22 cellular contexts compared by ENCODE assay signal in genomic region chr2:232526296-232527055, GRCh38. TPM values are rescaled to one million over a fixed set of nuclear protein-coding genes. Genes with fewer than 3 reads are reported as not detected.
"Had no signal": no experiment of that assay in that cellular context is flagged by ENCODE, and none has a peak within 500 bp of the region (broad histone marks: within the 10 kb centered on the region; RNA-seq: fewer than 3 reads in every experiment).

No MANE protein-coding gene starts in this region.

- H3K9ac ChIP-seq: SK-N-SH had no signal

- H3K9me3 ChIP-seq: ascending aorta, lower lobe of right lung, SK-N-SH had no signal

- H3K36me3 Mint-ChIP-seq: activated naive CD4-positive, alpha-beta T cell treated with anti-CD3 and anti-CD28 coated beads, Interleukin-2, amount 50 U/mL, for 24 hours; natural killer cell treated with Interleukin-12 subunit alpha and Interleukin-12 subunit beta and Interleukin-15 and Interleukin-18, amount 100 ng/mL, for 72 hours; T-cell had no signal

- H3K27ac ChIP-seq: ascending aorta, lower lobe of right lung had no signal

- H3K9me3 Mint-ChIP-seq: activated CD4-positive, alpha-beta T cell treated with anti-CD3 and anti-CD28 coated beads, Interleukin-2, amount 10 ng/mL, durations not matched to agents 24 days and 14 days; activated naive CD4-positive, alpha-beta T cell treated with anti-CD3 and anti-CD28 coated beads, Interleukin-2, amount 50 U/mL, for 24 hours; natural killer cell treated with Interleukin-12 subunit alpha and Interleukin-12 subunit beta and Interleukin-15 and Interleukin-18, amount 100 ng/mL, for 72 hours; T-cell had no signal

- H3K4me3 ChIP-seq: ascending aorta, lower lobe of right lung had no signal

- ATAC-seq: lower lobe of right lung; natural killer cell treated with Interleukin-12 subunit alpha and Interleukin-12 subunit beta and Interleukin-15 and Interleukin-18, amount 100 ng/mL, for 72 hours; sciatic nerve; T-cell had no signal

- H3K27ac Mint-ChIP-seq: activated CD4-positive, alpha-beta T cell treated with anti-CD3 and anti-CD28 coated beads, Interleukin-2, amount 10 ng/mL, durations not matched to agents 24 days and 14 days; natural killer cell treated with Interleukin-12 subunit alpha and Interleukin-12 subunit beta and Interleukin-15 and Interleukin-18, amount 100 ng/mL, for 72 hours; T-cell had no signal

- H3K4me3 Mint-ChIP-seq: activated CD4-positive, alpha-beta T cell treated with anti-CD3 and anti-CD28 coated beads, Interleukin-2, amount 10 ng/mL, durations not matched to agents 24 days and 14 days; activated naive CD4-positive, alpha-beta T cell treated with anti-CD3 and anti-CD28 coated beads, Interleukin-2, amount 50 U/mL, for 24 hours; natural killer cell treated with Interleukin-12 subunit alpha and Interleukin-12 subunit beta and Interleukin-15 and Interleukin-18, amount 100 ng/mL, for 72 hours; T-cell had no signal

- H3K36me3 ChIP-seq: ascending aorta, lower lobe of right lung had no signal

- DNase-seq: activated CD4-positive, alpha-beta T cell treated with anti-CD3 and anti-CD28 coated beads, Interleukin-2, amount 10 ng/mL, durations not matched to agents 24 days and 14 days; activated CD4-positive, CD25-positive, alpha-beta regulatory T cell; activated gamma-delta T cell; cortex of kidney; lower lobe of right lung; stimulated activated CD4-positive, alpha-beta T cell treated with anti-CD3 and anti-CD28 coated beads, Interleukin-12 subunit alpha, Interleukin-12 subunit beta, amount 100 ng/mL, for 4 hours; stimulated activated CD4-positive, alpha-beta T cell treated with anti-CD3 and anti-CD28 coated beads, Interleukin-1b, Interleukin-23, amount 100 ng/mL, for 48 hours; stimulated activated CD8-positive, alpha-beta memory T cell treated with anti-CD3 and anti-CD28 coated beads, Interleukin-4, amount 100 ng/mL, for 48 hours; stimulated activated naive CD4-positive, alpha-beta T cell; T-cell; T-helper 9 cell had no signal

- H3K4me2 ChIP-seq: SK-N-SH had no signal

RNA-seq across cellular contexts. Expression of gene CHRND, which starts 0.5 kb away (rescaled TPM):
- total RNA-seq: activated CD4-positive, alpha-beta T cell treated with anti-CD3 and anti-CD28 coated beads, Interleukin-2, amount 10 ng/mL, durations not matched to agents 24 days and 14 days; ascending aorta; lower lobe of right lung; mesenteric fat pad; natural killer cell treated with Interleukin-12 subunit alpha and Interleukin-12 subunit beta and Interleukin-15 and Interleukin-18, amount 100 ng/mL, for 72 hours; omental fat pad; posterior vena cava; sciatic nerve; T-cell; ureter had no signal
- polyA plus RNA-seq: esophagus had no signal

RNA-seq across cellular contexts. Expression of gene PRSS56, which starts 6.3 kb away (rescaled TPM):
- total RNA-seq: activated CD4-positive, alpha-beta T cell treated with anti-CD3 and anti-CD28 coated beads, Interleukin-2, amount 10 ng/mL, durations not matched to agents 24 days and 14 days; ascending aorta; lower lobe of right lung; mesenteric fat pad; natural killer cell treated with Interleukin-12 subunit alpha and Interleukin-12 subunit beta and Interleukin-15 and Interleukin-18, amount 100 ng/mL, for 72 hours; omental fat pad; posterior vena cava; sciatic nerve; T-cell; ureter had no signal
- polyA plus RNA-seq: adipose tissue, esophagus, SK-N-SH had no signal

RNA-seq across cellular contexts. Expression of gene CHRNG, which starts 13.0 kb away (rescaled TPM):
- total RNA-seq: activated CD4-positive, alpha-beta T cell treated with anti-CD3 and anti-CD28 coated beads, Interleukin-2, amount 10 ng/mL, durations not matched to agents 24 days and 14 days; ascending aorta; lower lobe of right lung; mesenteric fat pad; natural killer cell treated with Interleukin-12 subunit alpha and Interleukin-12 subunit beta and Interleukin-15 and Interleukin-18, amount 100 ng/mL, for 72 hours; omental fat pad; posterior vena cava; sciatic nerve; T-cell; ureter had no signal
- polyA plus RNA-seq: adipose tissue, esophagus, SK-N-SH had no signal
